In the genomic region with DNA sequence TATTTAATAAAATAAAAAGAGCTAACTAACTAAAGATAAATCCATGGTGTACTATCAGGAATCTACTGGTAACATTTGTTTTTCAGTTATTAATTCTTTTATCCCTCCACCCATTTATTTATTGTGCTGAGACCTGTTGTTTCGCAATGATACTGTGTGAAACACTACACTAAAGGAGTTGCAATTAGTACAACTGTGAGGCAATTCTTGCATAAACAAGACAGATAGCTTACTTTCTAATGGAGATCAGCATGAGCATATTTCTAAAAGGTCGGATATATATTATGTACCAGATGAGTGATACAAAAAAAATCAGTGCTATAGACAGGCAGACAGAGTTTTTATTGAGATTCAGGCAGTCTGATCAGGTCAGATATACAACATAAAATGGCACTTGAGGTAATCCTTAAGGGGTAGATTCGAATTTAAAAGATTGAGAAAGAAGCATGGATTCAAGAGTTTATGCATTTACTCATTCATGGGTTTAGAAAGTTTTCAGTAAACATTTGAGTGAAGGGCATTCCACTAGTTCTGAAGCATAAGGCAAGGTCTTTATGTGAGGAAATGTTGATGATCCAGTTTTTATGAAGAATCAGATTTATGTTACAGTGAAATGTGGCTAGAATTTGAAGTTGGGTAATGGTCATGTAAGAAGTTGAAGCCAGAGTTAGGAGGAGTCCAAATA, we compare ENCODE assay signal across 1 cellular context.
TF ChIP-seq lines count a peak whose summit lies in the region.

No MANE protein-coding gene starts in this region.

TF ChIP-seq in HepG2, 621 proteins besides CTCF, POLR2A, EP300 and RAD21 (continued from another document):
- TF ChIP-seq, protein P1, sequence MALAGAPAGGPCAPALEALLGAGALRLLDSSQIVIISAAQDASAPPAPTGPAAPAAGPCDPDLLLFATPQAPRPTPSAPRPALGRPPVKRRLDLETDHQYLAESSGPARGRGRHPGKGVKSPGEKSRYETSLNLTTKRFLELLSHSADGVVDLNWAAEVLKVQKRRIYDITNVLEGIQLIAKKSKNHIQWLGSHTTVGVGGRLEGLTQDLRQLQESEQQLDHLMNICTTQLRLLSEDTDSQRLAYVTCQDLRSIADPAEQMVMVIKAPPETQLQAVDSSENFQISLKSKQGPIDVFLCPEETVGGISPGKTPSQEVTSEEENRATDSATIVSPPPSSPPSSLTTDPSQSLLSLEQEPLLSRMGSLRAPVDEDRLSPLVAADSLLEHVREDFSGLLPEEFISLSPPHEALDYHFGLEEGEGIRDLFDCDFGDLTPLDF (CRISPR knock-in tag; IDR thresholded peaks at IDR 0.05), result no peak
- TF ChIP-seq ZNF44 (CRISPR knock-in tag; IDR thresholded peaks at IDR 0.05), result no peak
- TF ChIP-seq KLF11 (CRISPR knock-in tag; IDR thresholded peaks at IDR 0.05), result no peak
- no peak for TF ChIP-seq GTF2F1 (IDR thresholded peaks at IDR 0.05; ENCODE audit: low read length)
- no peak for TF ChIP-seq FOXA3 (CRISPR knock-in tag; IDR thresholded peaks at IDR 0.05)
- no peak for TF ChIP-seq ZNF292 (CRISPR knock-in tag; IDR thresholded peaks at IDR 0.05; ENCODE audit: borderline replicate concordance, low read depth)
- no peak for TF ChIP-seq YY1 (IDR thresholded peaks at IDR 0.05; ENCODE audit: insufficient read depth, insufficient replicate concordance, low read depth, low read length)
- TF ChIP-seq GTF3A (CRISPR knock-in tag; conservative IDR thresholded peaks at IDR 0.05), result no peak
- no peak for TF ChIP-seq ZNF382 (CRISPR knock-in tag; IDR thresholded peaks at IDR 0.05; ENCODE audit: borderline replicate concordance)
- TF ChIP-seq, protein P2, sequence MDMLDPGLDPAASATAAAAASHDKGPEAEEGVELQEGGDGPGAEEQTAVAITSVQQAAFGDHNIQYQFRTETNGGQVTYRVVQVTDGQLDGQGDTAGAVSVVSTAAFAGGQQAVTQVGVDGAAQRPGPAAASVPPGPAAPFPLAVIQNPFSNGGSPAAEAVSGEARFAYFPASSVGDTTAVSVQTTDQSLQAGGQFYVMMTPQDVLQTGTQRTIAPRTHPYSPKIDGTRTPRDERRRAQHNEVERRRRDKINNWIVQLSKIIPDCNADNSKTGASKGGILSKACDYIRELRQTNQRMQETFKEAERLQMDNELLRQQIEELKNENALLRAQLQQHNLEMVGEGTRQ (IDR thresholded peaks at IDR 0.05; ENCODE audit: low read depth, low read length), result no peak
- TF ChIP-seq, protein P2 (CRISPR knock-in tag; IDR thresholded peaks at IDR 0.05; ENCODE audit: borderline replicate concordance), result no peak
- TF ChIP-seq ZNF317 (CRISPR knock-in tag; IDR thresholded peaks at IDR 0.05), result no peak
- no peak for TF ChIP-seq GATA4 (IDR thresholded peaks at IDR 0.05; ENCODE audit: borderline replicate concordance, low read depth)
